ENCODE assay signal across 14 cellular contexts in genomic region chr9:70609542-70610286, GRCh38.
DNase-seq lines count a peak whose midpoint lies in the region; ATAC-seq and TF ChIP-seq lines count a peak whose summit lies in the region.
"Had no signal": no experiment of that assay in that cellular context is flagged by ENCODE, and none has a peak within 500 bp of the region (broad histone marks: within the 10 kb centered on the region; RNA-seq: fewer than 3 reads in every experiment).

No MANE protein-coding gene starts in this region.

- in situ Hi-C loops in astrocyte of the cerebellum (cut with HindIII; ENCODE audit: low sequenced_read_pairs) = no loop called here

- peak; percentile 53 to 71 for ATAC-seq in left cardiac atrium
- peak; percentile 51 for ATAC-seq in stimulated activated effector memory CD8-positive, alpha-beta T cell treated with anti-CD3 and anti-CD28 coated beads, Interleukin-12 subunit alpha, Interleukin-12 subunit beta, amount 100 ng/mL, for 72 hours
- ATAC-seq: left colon had no signal

- H3K27ac Mint-ChIP-seq in stimulated activated effector memory CD8-positive, alpha-beta T cell treated with anti-CD3 and anti-CD28 coated beads, Interleukin-12 subunit alpha, Interleukin-12 subunit beta, amount 100 ng/mL, for 72 hours = no peak overlapping the region
- H3K27ac Mint-ChIP-seq: activated T-cell treated with anti-CD3 and anti-CD28 coated beads, Interleukin-2, amount 50 U/mL, for 72 hours had no signal

- no peaks in the 10 kb centered on the region for H3K4me1 Mint-ChIP-seq in stimulated activated effector memory CD8-positive, alpha-beta T cell treated with anti-CD3 and anti-CD28 coated beads, Interleukin-12 subunit alpha, Interleukin-12 subunit beta, amount 100 ng/mL, for 72 hours

- DNase-seq in HFF-Myc (ENCODE audit: extremely low read depth, low read depth) = peak; percentile 91
- DNase-seq in astrocyte of the cerebellum (ENCODE audit: low read depth) = peak; percentile 67
- DNase-seq in left cardiac atrium = peak; percentile 67
- DNase-seq in stimulated activated effector memory CD8-positive, alpha-beta T cell treated with anti-CD3 and anti-CD28 coated beads, Interleukin-12 subunit alpha, Interleukin-12 subunit beta, amount 100 ng/mL, for 72 hours (ENCODE audit: low spot score in 2 of 2) = no peak
- DNase-seq in activated CD4-positive, CD25-positive, alpha-beta regulatory T cell (lab: John Stamatoyannopoulos, UW) = no peak
- no peak for DNase-seq in mesenteric fat pad (ENCODE audit: low spot score)
- DNase-seq in DMS 273 (lab: John Stamatoyannopoulos, UW; ENCODE audit: unreplicated experiment) = no peak
- no peak for DNase-seq in NCI-H2196 treated with DMSO at 0.1 percent for 48 hours (lab: John Stamatoyannopoulos, UW; ENCODE audit: unreplicated experiment)
- DNase-seq: activated T-cell treated with anti-CD3 and anti-CD28 coated beads, Interleukin-2, amount 50 U/mL, for 72 hours; effector memory CD8-positive, alpha-beta T cell; GF-D8; NCI-H69 had no signal

- intact Hi-C loops in left cardiac atrium (cut with DNase I) = loop anchor here in 1 of 2 donors (10.0 kb wide), 2 partner anchors 195 to 355 kb away; partner anchors contain the start of genes KLF9 and SMC5

- H3K9me3 Mint-ChIP-seq in stimulated activated effector memory CD8-positive, alpha-beta T cell treated with anti-CD3 and anti-CD28 coated beads, Interleukin-12 subunit alpha, Interleukin-12 subunit beta, amount 100 ng/mL, for 72 hours = no peaks in the 10 kb centered on the region
- H3K9me3 Mint-ChIP-seq: activated T-cell treated with anti-CD3 and anti-CD28 coated beads, Interleukin-2, amount 50 U/mL, for 72 hours; effector memory CD8-positive, alpha-beta T cell; IgD-negative memory B cell had no signal

- TF ChIP-seq CTCF in HFF-Myc (IDR thresholded peaks at IDR 0.05; ENCODE audit: low read depth, low read length, missing control alignments) (no peak), astrocyte of the cerebellum (IDR thresholded peaks at IDR 0.05; ENCODE audit: low read depth, low read length, missing control alignments) (no peak)

- no peak overlapping the region for H3K4me3 Mint-ChIP-seq in stimulated activated effector memory CD8-positive, alpha-beta T cell treated with anti-CD3 and anti-CD28 coated beads, Interleukin-12 subunit alpha, Interleukin-12 subunit beta, amount 100 ng/mL, for 72 hours
- H3K4me3 Mint-ChIP-seq: activated T-cell treated with anti-CD3 and anti-CD28 coated beads, Interleukin-2, amount 50 U/mL, for 72 hours; IgD-negative memory B cell had no signal

- H3K4me3 ChIP-seq in HFF-Myc (replicated peaks; ENCODE audit: low read depth, low read length) (no peak overlapping the region), astrocyte of the cerebellum (ENCODE audit: low read depth, low read length) (no peak overlapping the region)

- no peaks in the 10 kb centered on the region for H3K36me3 Mint-ChIP-seq in stimulated activated effector memory CD8-positive, alpha-beta T cell treated with anti-CD3 and anti-CD28 coated beads, Interleukin-12 subunit alpha, Interleukin-12 subunit beta, amount 100 ng/mL, for 72 hours
- H3K36me3 Mint-ChIP-seq: IgD-negative memory B cell had no signal

Comparison
In these comparisons a context has a peak if more than half of its experiments do, and no peak if none do; other contexts are left out.
1. DNase-seq: peak in HFF-Myc (single experiment), astrocyte of the cerebellum (single experiment) and left cardiac atrium (single experiment); none in stimulated activated effector memory CD8-positive, alpha-beta T cell treated with anti-CD3 and anti-CD28 coated beads, Interleukin-12 subunit alpha, Interleukin-12 subunit beta, amount 100 ng/mL, for 72 hours (0 of 2), activated CD4-positive, CD25-positive, alpha-beta regulatory T cell (0 of 4), mesenteric fat pad (single experiment), DMS 273 (single experiment) and NCI-H2196 treated with DMSO at 0.1 percent for 48 hours (single experiment).